Comparison of ENCODE assay signal across 16 cellular contexts in the genomic region with DNA sequence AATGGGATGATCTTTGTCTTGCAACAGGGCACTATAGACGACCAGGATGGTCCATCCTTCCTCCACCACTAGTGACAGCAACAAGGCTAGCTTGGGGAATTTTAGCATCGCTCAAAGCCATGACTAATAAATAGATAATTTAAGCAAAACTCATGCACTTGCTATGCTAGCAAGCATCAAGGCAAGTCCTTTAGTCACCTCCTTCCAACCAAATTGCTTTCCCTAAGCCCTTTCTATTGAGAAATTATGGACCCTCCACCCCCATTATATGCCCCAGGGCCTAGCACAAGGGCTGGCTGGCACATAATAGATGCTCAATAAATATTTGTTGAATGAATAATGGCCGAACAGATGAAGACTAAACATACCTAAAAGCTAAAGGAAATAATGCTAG. TPM values are rescaled to one million over a fixed set of nuclear protein-coding genes. Genes with fewer than 3 reads are reported as not detected.
DNase-seq lines count a peak whose midpoint lies in the region; ATAC-seq and TF ChIP-seq lines count a peak whose summit lies in the region.
"Had no signal": no experiment of that assay in that cellular context is flagged by ENCODE, and none has a peak within 500 bp of the region (broad histone marks: within the 10 kb centered on the region; RNA-seq: fewer than 3 reads in every experiment).

No MANE protein-coding gene starts in this region.

- no peaks in the 10 kb centered on the region for H3K9me3 Mint-ChIP-seq in HFFc6
- H3K9me3 Mint-ChIP-seq in activated T-helper 17 cell treated with anti-CD3 and anti-CD28 coated beads, Interleukin-2, amount 50 U/mL, for 72 hours, result no peaks in the 10 kb centered on the region
- H3K9me3 Mint-ChIP-seq: naive B cell had no signal

- H3K36me3 ChIP-seq in left ventricle myocardium inferior, result no peaks in the 10 kb centered on the region
- H3K36me3 ChIP-seq: adrenal gland, uterus had no signal

- no peaks in the 10 kb centered on the region; the same call in 1 of the 2 replicates for H3K27me3 Mint-ChIP-seq in HFFc6 (ENCODE audit: insufficient read depth)
- H3K27me3 Mint-ChIP-seq in activated T-helper 17 cell treated with anti-CD3 and anti-CD28 coated beads, Interleukin-2, amount 50 U/mL, for 72 hours, result no peaks in the 10 kb centered on the region
- H3K27me3 Mint-ChIP-seq: naive B cell had no signal

- H3K27ac Mint-ChIP-seq in HFFc6, result peak overlapping the region; percentile 92
- peak overlapping the region; percentile 94 for H3K27ac Mint-ChIP-seq in activated T-helper 17 cell treated with anti-CD3 and anti-CD28 coated beads, Interleukin-2, amount 50 U/mL, for 72 hours
- H3K27ac Mint-ChIP-seq: naive B cell had no signal

- no peaks in the 10 kb centered on the region for H3K9me3 ChIP-seq in left ventricle myocardium inferior (replicated peaks)
- H3K9me3 ChIP-seq: adrenal gland, uterus had no signal

- peaks cover 39% of the 10 kb centered on the region for H3K4me1 Mint-ChIP-seq in HFFc6 (ENCODE audit: low read depth)
- H3K4me1 Mint-ChIP-seq in activated T-helper 17 cell treated with anti-CD3 and anti-CD28 coated beads, Interleukin-2, amount 50 U/mL, for 72 hours, result peaks cover 13% of the 10 kb centered on the region

- ATAC-seq in activated T-helper 17 cell treated with anti-CD3 and anti-CD28 coated beads, Interleukin-2, amount 50 U/mL, for 72 hours (replicated peaks), result peak; percentile 24
- ATAC-seq in foreskin keratinocyte (peak; percentile 74), GM19463 (IDR thresholded peaks at IDR 0.05; ENCODE audit: unreplicated experiment) (no peak), GM21447 (IDR thresholded peaks at IDR 0.05; ENCODE audit: unreplicated experiment) (no peak)

- H3K4me3 Mint-ChIP-seq in HFFc6, result peak overlapping the region; percentile 51; the same call in 1 of the 2 replicates
- peak overlapping the region; percentile 59 for H3K4me3 Mint-ChIP-seq in activated T-helper 17 cell treated with anti-CD3 and anti-CD28 coated beads, Interleukin-2, amount 50 U/mL, for 72 hours
- H3K4me3 Mint-ChIP-seq: CD14-positive monocyte, naive B cell had no signal

- H3K4me3 ChIP-seq in left ventricle myocardium inferior, result no peak overlapping the region
- H3K4me3 ChIP-seq: adrenal gland, dorsolateral prefrontal cortex, uterus had no signal

- peak; percentile 39 for DNase-seq in AG08395 (ENCODE audit: low spot score)
- DNase-seq in HFFc6, result peak; percentile 86
- DNase-seq in foreskin keratinocyte, result peak; percentile 86 to 91
- no peak for DNase-seq in left ventricle myocardium inferior
- no peak for DNase-seq in activated gamma-delta T cell treated with Interleukin-2 at 50 U/mL for 16 hours
- DNase-seq: adrenal gland, dorsolateral prefrontal cortex, head of caudate nucleus, naive B cell, retina, SW 1271, uterus had no signal

- H3K36me3 Mint-ChIP-seq in HFFc6 (ENCODE audit: low read depth), result no peaks in the 10 kb centered on the region
- H3K36me3 Mint-ChIP-seq in activated T-helper 17 cell treated with anti-CD3 and anti-CD28 coated beads, Interleukin-2, amount 50 U/mL, for 72 hours (ENCODE audit: low read depth), result peaks cover 5% of the 10 kb centered on the region
- H3K36me3 Mint-ChIP-seq: CD14-positive monocyte, naive B cell had no signal

- intact Hi-C loops in left ventricle myocardium inferior (cut with micrococcal nuclease), result no loop called here

- H3K27me3 ChIP-seq in foreskin keratinocyte (no peaks in the 10 kb centered on the region), left ventricle myocardium inferior (ENCODE audit: low read depth) (no peaks in the 10 kb centered on the region)
- H3K27me3 ChIP-seq: adrenal gland, uterus had no signal

- H3K4me1 ChIP-seq in foreskin keratinocyte (peaks cover 45% of the 10 kb centered on the region), left ventricle myocardium inferior (no peaks in the 10 kb centered on the region)
- H3K4me1 ChIP-seq: uterus had no signal

- no peak for TF ChIP-seq CTCF in HFFc6 (IDR thresholded peaks at IDR 0.05)
- no peak for TF ChIP-seq CTCF in foreskin keratinocyte (conservative IDR thresholded peaks at IDR 0.05)
- TF ChIP-seq CTCF in left ventricle myocardium inferior (IDR thresholded peaks at IDR 0.05; ENCODE audit: borderline replicate concordance), result no peak

- H3K27ac ChIP-seq in foreskin keratinocyte (peak overlapping the region; percentile 78), left ventricle myocardium inferior (replicated peaks) (no peak overlapping the region)
- H3K27ac ChIP-seq: dorsolateral prefrontal cortex, uterus had no signal

RNA-seq across cellular contexts. Expression of a gene that starts 28.6 kb away (rescaled TPM):
- 10 to 100 TPM; 40.4 to 68.5 (median 48.1) TPM for total RNA-seq in HFFc6 (2021; fragmentation: NEBNext Ultra II Directional; extraction: Animal tissue kit (Norgen Biotek cat#: 25700))
- 1 to 10 TPM in 1 of 2 donors, under 1 TPM in 1; 0.11 to 1.5 TPM for total RNA-seq in activated T-helper 17 cell treated with anti-CD3 and anti-CD28 coated beads, Interleukin-2, amount 50 U/mL, for 72 hours
- total RNA-seq in foreskin keratinocyte (26.4 and 30.4 TPM in 2 replicates), left ventricle myocardium inferior (6.1 TPM)
- polyA plus RNA-seq in foreskin keratinocyte, result 18.1 and 24.0 TPM in 2 replicates
- polyA plus RNA-seq: CD14-positive monocyte had no signal

Comparison
In these comparisons a context has a peak if more than half of its experiments do, and no peak if none do; other contexts are left out.
1. DNase-seq: peak in AG08395 (single experiment), HFFc6 (single experiment) and foreskin keratinocyte (2 of 2); none in left ventricle myocardium inferior (single experiment) and activated gamma-delta T cell treated with Interleukin-2 at 50 U/mL for 16 hours (single experiment).
2. ATAC-seq: peak in activated T-helper 17 cell treated with anti-CD3 and anti-CD28 coated beads, Interleukin-2, amount 50 U/mL, for 72 hours (single experiment) and foreskin keratinocyte (single experiment); none in GM19463 (single experiment) and GM21447 (single experiment).